ENCODE assay signal across 13 cellular contexts in genomic region chr20:62337558-62338293, GRCh38. TPM values are rescaled to one million over a fixed set of nuclear protein-coding genes. Genes with fewer than 3 reads are reported as not detected.
DNase-seq lines count a peak whose midpoint lies in the region; ATAC-seq and TF ChIP-seq lines count a peak whose summit lies in the region.
"Had no signal": no experiment of that assay in that cellular context is flagged by ENCODE, and none has a peak within 500 bp of the region (broad histone marks: within the 10 kb centered on the region; RNA-seq: fewer than 3 reads in every experiment).

No MANE protein-coding gene starts in this region.

- H2AK5ac ChIP-seq in neuronal stem cell (ENCODE audit: low read depth, low read length) = no peak overlapping the region

- H3K79me2 ChIP-seq in PC-3 (ENCODE audit: low read length) = peaks cover 4% of the 10 kb centered on the region; the same call in 1 of the 2 replicates

- no peak overlapping the region for H3K9ac ChIP-seq in PC-3 (ENCODE audit: low read length)
- peak overlapping the region; percentile 60 for H3K9ac ChIP-seq in neuronal stem cell (ENCODE audit: low read depth, low read length, poor library complexity)

- H3K4me1 ChIP-seq in PC-3 (ENCODE audit: insufficient read depth, low read length) (no peaks in the 10 kb centered on the region), neuronal stem cell (ENCODE audit: control insufficient read depth in 2 of 2, insufficient read depth in 1 of 2, low read depth in 1 of 2, low read length in 2 of 2) (peaks cover 0 to 3% of the 10 kb centered on the region in 2 donors)
- H3K4me1 ChIP-seq: pancreas had no signal

- POLR2A ChIA-PET in PC-3 (lab: Charles Lee; ENCODE audit: unreplicated experiment) = no interaction called here

- H3K23ac ChIP-seq in neuronal stem cell (ENCODE audit: low read depth, low read length, poor library complexity) = peak overlapping the region; percentile 37

- H2AFZ ChIP-seq in PC-3 (ENCODE audit: low read length) (no peak overlapping the region), neuronal stem cell (ENCODE audit: low read length) (no peak overlapping the region)

- H3K9me3 ChIP-seq in PC-3 (ENCODE audit: low read length) (no peaks in the 10 kb centered on the region), neuronal stem cell (replicated peaks in 1 of 2; ENCODE audit: control insufficient read depth in 2 of 2, insufficient read depth in 1 of 2, low read depth in 1 of 2, low read length in 2 of 2) (peaks cover 0 to 5% of the 10 kb centered on the region in 2 donors)
- H3K9me3 ChIP-seq: pancreas had no signal

- no peaks in the 10 kb centered on the region for H3F3A ChIP-seq in PC-3 (ENCODE audit: low read length, unreplicated experiment)

- TF ChIP-seq CTCF in PC-3 (conservative IDR thresholded peaks at IDR 0.05; ENCODE audit: low read depth, low read length) = no peak

- no peak overlapping the region for H4K8ac ChIP-seq in neuronal stem cell (ENCODE audit: low read depth, low read length)

- ATAC-seq in GM21529 (IDR thresholded peaks at IDR 0.05; ENCODE audit: unreplicated experiment) (peak; percentile 37), PC-3 (no peak), HG03342 (IDR thresholded peaks at IDR 0.05; ENCODE audit: unreplicated experiment) (no peak)

- H3K4ac ChIP-seq in neuronal stem cell (ENCODE audit: low read length) = no peak overlapping the region

- H3K27me3 ChIP-seq in PC-3 (ENCODE audit: low read length) (no peaks in the 10 kb centered on the region), neuronal stem cell (ENCODE audit: control insufficient read depth in 3 of 3, insufficient read depth in 3 of 3, low read depth in 1 of 3, low read length in 3 of 3) (peaks cover 0 to 2% (median 0%) of the 10 kb centered on the region in 3 experiments)
- H3K27me3 ChIP-seq: pancreas had no signal

- no peaks in the 10 kb centered on the region; the same call in 1 of the 2 replicates for H4K20me1 ChIP-seq in PC-3 (ENCODE audit: low read length)

- DNase-seq in PC-3 (no peak), neuronal stem cell (ENCODE audit: low spot score) (no peak), NCI-H524 treated with DMSO at 0.1 percent for 48 hours (lab: John Stamatoyannopoulos, UW) (no peak), C1 segment of cervical spinal cord (lab: John Stamatoyannopoulos, UW) (no peak)
- DNase-seq: activated T-cell treated with anti-CD3 and anti-CD28 coated beads, Interleukin-2, amount 50 U/mL, for 1 hour; endodermal cell; NCI-H2171; stimulated activated naive CD4-positive, alpha-beta T cell treated with Interleukin-2 at 50 U/mL for 16 hours had no signal

- no peak overlapping the region for H2BK5ac ChIP-seq in neuronal stem cell (ENCODE audit: low read length)

- no peak overlapping the region for H3K18ac ChIP-seq in neuronal stem cell (ENCODE audit: low read length)

- H3K27ac ChIP-seq in PC-3 (ENCODE audit: low read length) (no peak overlapping the region), neuronal stem cell (replicated peaks; ENCODE audit: low read length) (no peak overlapping the region)
- H3K27ac ChIP-seq: pancreas, VCaP had no signal

- H3K4me2 ChIP-seq in PC-3 (ENCODE audit: low read length) = no peak overlapping the region
- no peak overlapping the region for H3K4me2 ChIP-seq in neuronal stem cell (ENCODE audit: insufficient read depth, low read length, poor library complexity, severe bottlenecking)

- TF ChIP-seq POLR2A in GM18526 (IDR thresholded peaks at IDR 0.05; ENCODE audit: extremely low read depth, insufficient read length) = peak; percentile 28

- no peak overlapping the region for H4K91ac ChIP-seq in neuronal stem cell (ENCODE audit: low read depth, low read length, poor library complexity)

- no CpG with 5 or more reads among the region's 34 CpGs for WGBS in neuronal stem cell (ENCODE audit: extremely low coverage in 2 of 2, insufficient read length in 2 of 2, insufficient replicate concordance in 1 of 2), 2 donors

- H3K14ac ChIP-seq in neuronal stem cell (ENCODE audit: low read length) = peak overlapping the region; percentile 98

- BruUV-seq in PC-3 (replicated peaks; lab: Mats Ljungman, UMichigan) = TSS peak; percentile 31

- intact Hi-C loops in PC-3 (cut with micrococcal nuclease) = no loop called here

- peaks cover 57% of the 10 kb centered on the region for H3K36me3 ChIP-seq in PC-3 (ENCODE audit: low read depth, low read length)
- peaks cover 42% of the 10 kb centered on the region in 2 donors for H3K36me3 ChIP-seq in neuronal stem cell (replicated peaks in 1 of 2; ENCODE audit: control insufficient read depth in 2 of 2, insufficient read depth in 2 of 2, low read length in 2 of 2)

- H3K4me3 ChIP-seq in PC-3 (ENCODE audit: low read length) (no peak overlapping the region), neuronal stem cell (ENCODE audit: low read length in 2 of 2) (peak overlapping the region in 1 of 2 donors; percentile 64)
- H3K4me3 ChIP-seq: pancreas had no signal

- H2BK12ac ChIP-seq in neuronal stem cell (ENCODE audit: low read length) = peak overlapping the region; percentile 73

- H3K9me2 ChIP-seq in PC-3 (replicated peaks; ENCODE audit: low read length) = no peaks in the 10 kb centered on the region

- no peak overlapping the region for H2BK15ac ChIP-seq in neuronal stem cell (ENCODE audit: low read length)

- CTCF ChIA-PET in PC-3 (lab: Charles Lee) = no interaction called here

- H3K79me1 ChIP-seq in neuronal stem cell (ENCODE audit: low read depth, low read length) = peaks cover 8% of the 10 kb centered on the region

- no peak overlapping the region for H2BK120ac ChIP-seq in neuronal stem cell (ENCODE audit: low read depth, low read length)

RNA-seq across cellular contexts. Expression of gene LAMA5, which starts 29.4 kb away (rescaled TPM):
- total RNA-seq in PC-3 (2014; rRNA removed) = 196 and 308 TPM in 2 replicates
- 59.5 TPM for polyA plus RNA-seq in neuronal stem cell (2013, experiment 1 of 2)
- 57.4 TPM for polyA plus RNA-seq in neuronal stem cell (2013, experiment 2 of 2)

RNA-seq across cellular contexts. Expression of gene ADRM1, which starts 34.9 kb away (rescaled TPM):
- total RNA-seq in PC-3 (2014; rRNA removed) = 374 and 487 TPM in 2 replicates
- polyA plus RNA-seq in neuronal stem cell (2013, experiment 1 of 2) = 69.1 TPM
- polyA plus RNA-seq in neuronal stem cell (2013, experiment 2 of 2) = 69.0 TPM

RNA-seq across cellular contexts. Expression of gene RPS21, which starts 49.2 kb away (rescaled TPM):
- 1,250 and 1,945 TPM in 2 replicates for total RNA-seq in PC-3 (2014; rRNA removed)
- polyA plus RNA-seq in neuronal stem cell (2013, experiment 1 of 2) = 3,158 TPM
- 3,117 TPM for polyA plus RNA-seq in neuronal stem cell (2013, experiment 2 of 2)
